17 cellular contexts compared by ENCODE assay signal in the genomic region with DNA sequence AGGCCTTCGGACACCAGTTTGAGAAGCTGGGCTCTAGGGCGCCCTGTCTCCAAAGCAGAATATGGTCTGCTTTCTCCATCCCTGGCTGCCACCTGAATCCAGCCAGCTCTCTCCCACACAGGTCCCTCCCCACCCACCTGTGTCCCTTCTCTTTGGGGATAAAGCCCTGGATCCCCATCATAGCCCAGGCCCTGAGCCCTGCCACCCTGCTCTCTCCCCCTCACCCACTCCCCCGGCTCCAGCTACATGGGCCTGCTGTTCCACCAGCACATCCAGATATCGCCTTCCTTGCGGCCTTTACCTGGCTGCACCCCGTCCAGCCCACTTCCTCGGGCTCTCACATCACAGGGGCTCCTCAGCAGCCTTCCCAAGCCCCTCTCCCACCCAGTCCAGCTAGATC. TPM values are rescaled to one million over a fixed set of nuclear protein-coding genes. Genes with fewer than 3 reads are reported as not detected.
DNase-seq lines count a peak whose midpoint lies in the region; ATAC-seq and TF ChIP-seq lines count a peak whose summit lies in the region.
"Had no signal": no experiment of that assay in that cellular context is flagged by ENCODE, and none has a peak within 500 bp of the region (broad histone marks: within the 10 kb centered on the region; RNA-seq: fewer than 3 reads in every experiment).

No MANE protein-coding gene starts in this region.

- H3K4me1 Mint-ChIP-seq in naive thymus-derived CD8-positive, alpha-beta T cell, result peaks cover 46 to 94% (median 81%) of the 10 kb centered on the region in 4 donors

- H3K27me3 Mint-ChIP-seq in naive thymus-derived CD8-positive, alpha-beta T cell, result no peaks in the 10 kb centered on the region
- H3K27me3 Mint-ChIP-seq: activated CD8-positive, alpha-beta memory T cell treated with anti-CD3 and anti-CD28 coated beads, Interleukin-2, amount 10 ng/mL, durations not matched to agents 7 days and 5 days had no signal

- ATAC-seq in activated naive CD4-positive, alpha-beta T cell treated with anti-CD3 and anti-CD28 coated beads, Interleukin-2, amount 50 U/mL, for 72 hours, result no peak
- no peak for ATAC-seq in naive thymus-derived CD8-positive, alpha-beta T cell
- ATAC-seq in activated CD4-positive, CD25-positive, alpha-beta regulatory T cell treated with anti-CD3 and anti-CD28 coated beads, Interleukin-2, amount 50 U/mL, for 24 hours, result no peak
- ATAC-seq: activated CD8-positive, alpha-beta memory T cell treated with anti-CD3 and anti-CD28 coated beads, Interleukin-2, amount 10 ng/mL, durations not matched to agents 7 days and 5 days had no signal

- intact Hi-C loops in thyroid gland (cut with DNase I), result no loop called here

- H3K4me1 ChIP-seq in adipocyte (ENCODE audit: control insufficient read depth, insufficient read depth, low read length), result peaks cover 69% of the 10 kb centered on the region
- H3K4me1 ChIP-seq in thyroid gland, result peaks cover 78 to 87% of the 10 kb centered on the region in 2 donors

- peak overlapping the region; percentile 7 to 25 for H3K27ac Mint-ChIP-seq in activated naive CD4-positive, alpha-beta T cell treated with anti-CD3 and anti-CD28 coated beads, Interleukin-2, amount 50 U/mL, for 72 hours
- H3K27ac Mint-ChIP-seq in naive thymus-derived CD8-positive, alpha-beta T cell, result peak overlapping the region in 7 of 10 donors; percentile 43 to 89 (median 73)
- H3K27ac Mint-ChIP-seq: activated CD8-positive, alpha-beta memory T cell treated with anti-CD3 and anti-CD28 coated beads, Interleukin-2, amount 10 ng/mL, durations not matched to agents 7 days and 5 days had no signal

- WGBS in thyroid gland, 2 donors, result 83 to 84% methylated on average over 7 of the region's 7 CpGs

- POLR2A ChIA-PET in naive thymus-derived CD8-positive, alpha-beta T cell (lab: Charles Lee), result interaction anchor here (1.0 kb wide), 1 partner anchor 49 kb away, joined by 3 read pairs; no protein-coding TSS in a partner anchor

- peaks cover 5% of the 10 kb centered on the region for H3K36me3 ChIP-seq in adipocyte (ENCODE audit: control insufficient read depth, insufficient read depth, low read length, severe bottlenecking)
- H3K36me3 ChIP-seq in thyroid gland, result no peaks in the 10 kb centered on the region
- H3K36me3 ChIP-seq: uterus had no signal

- DNase-seq in activated naive CD4-positive, alpha-beta T cell treated with anti-CD3 and anti-CD28 coated beads, Interleukin-2, amount 50 U/mL, for 72 hours (ENCODE audit: low spot score in 2 of 2), result no peak
- no peak for DNase-seq in activated naive CD4-positive, alpha-beta T cell treated with Interleukin-2 at 50 U/mL for 16 hours
- DNase-seq in adipocyte (ENCODE audit: low read depth) (no peak), thyroid gland (no peak), iPS-NIHi7 (ENCODE audit: extremely low spot score) (no peak), dermis blood vessel endothelial cell (no peak)
- DNase-seq in naive thymus-derived CD8-positive, alpha-beta T cell, result peak in 1 of 10 donors; percentile 35
- DNase-seq: ACHN; activated CD8-positive, alpha-beta memory T cell treated with anti-CD3 and anti-CD28 coated beads, Interleukin-2, amount 10 ng/mL, durations not matched to agents 7 days and 5 days; KG1; kidney glomerular epithelial cell; NCI-H1417; NCI-H226 had no signal

- H3K9ac ChIP-seq in adipocyte (ENCODE audit: low read length), result peak overlapping the region; percentile 92

- H3K4me3 ChIP-seq in adipocyte (ENCODE audit: low read length) (peak overlapping the region; percentile 14), thyroid gland (replicated peaks in 1 of 3) (no peak overlapping the region)
- H3K4me3 ChIP-seq: uterus had no signal

- H3K9me3 ChIP-seq in adipocyte (ENCODE audit: control insufficient read depth, low read length), result no peaks in the 10 kb centered on the region
- H3K9me3 ChIP-seq in thyroid gland, result no peaks in the 10 kb centered on the region
- H3K9me3 ChIP-seq: uterus had no signal

- peak overlapping the region; percentile 76 to 100 (median 98) for H3K27ac ChIP-seq in thyroid gland

- TF ChIP-seq POLR2A in thyroid gland (IDR thresholded peaks at IDR 0.05), result no peak

- peak overlapping the region in 6 of 10 donors; percentile 20 to 67 (median 34) for H3K4me3 Mint-ChIP-seq in naive thymus-derived CD8-positive, alpha-beta T cell
- H3K4me3 Mint-ChIP-seq: activated CD8-positive, alpha-beta memory T cell treated with anti-CD3 and anti-CD28 coated beads, Interleukin-2, amount 10 ng/mL, durations not matched to agents 7 days and 5 days had no signal

- H3K36me3 Mint-ChIP-seq in activated naive CD4-positive, alpha-beta T cell treated with anti-CD3 and anti-CD28 coated beads, Interleukin-2, amount 50 U/mL, for 72 hours, result no peaks in the 10 kb centered on the region
- H3K36me3 Mint-ChIP-seq in naive thymus-derived CD8-positive, alpha-beta T cell, result peaks cover 0 to 13% (median 0%) of the 10 kb centered on the region in 3 donors

- no peaks in the 10 kb centered on the region for H3K27me3 ChIP-seq in adipocyte (replicated peaks; ENCODE audit: control insufficient read depth, insufficient read depth, low read length)
- no peaks in the 10 kb centered on the region for H3K27me3 ChIP-seq in thyroid gland
- H3K27me3 ChIP-seq: uterus had no signal

- no peak for TF ChIP-seq CTCF in thyroid gland (IDR thresholded peaks at IDR 0.05)

- no peaks in the 10 kb centered on the region for H3K9me3 Mint-ChIP-seq in activated naive CD4-positive, alpha-beta T cell treated with anti-CD3 and anti-CD28 coated beads, Interleukin-2, amount 50 U/mL, for 72 hours
- H3K9me3 Mint-ChIP-seq in naive thymus-derived CD8-positive, alpha-beta T cell, result no peaks in the 10 kb centered on the region

RNA-seq across cellular contexts. Expression of a gene that starts 7.8 kb away (rescaled TPM):
- 100 to 1,000 TPM; 171 to 214 TPM for total RNA-seq in activated naive CD4-positive, alpha-beta T cell treated with anti-CD3 and anti-CD28 coated beads, Interleukin-2, amount 50 U/mL, for 72 hours
- 100 to 1,000 TPM; 202 to 210 TPM for total RNA-seq in naive thymus-derived CD8-positive, alpha-beta T cell
- polyA plus RNA-seq in naive thymus-derived CD8-positive, alpha-beta T cell, result 10 to 100 TPM; 21.5 to 26.9 (median 22.9) TPM
- total RNA-seq in thyroid gland (100 to 1,000 TPM; 166 to 285 (median 190) TPM), dermis blood vessel endothelial cell (37.3 and 45.8 TPM in 2 replicates)

RNA-seq across cellular contexts. Expression of a gene that starts 50.9 kb away (rescaled TPM):
- total RNA-seq in activated naive CD4-positive, alpha-beta T cell treated with anti-CD3 and anti-CD28 coated beads, Interleukin-2, amount 50 U/mL, for 72 hours, result under 1 TPM in 1 of 2 donors, not detected in 1; 0.43 TPM
- total RNA-seq in naive thymus-derived CD8-positive, alpha-beta T cell, result 1 to 10 TPM; 2.3 to 2.6 TPM
- under 1 TPM in 1 of 3 donors, not detected in 2; 0.14 TPM for polyA plus RNA-seq in naive thymus-derived CD8-positive, alpha-beta T cell
- total RNA-seq in thyroid gland, result 1 to 10 TPM in 1 of 4 donors, under 1 TPM in 2, not detected in 1; 0.13 to 3.2 (median 0.68) TPM
- 0.09 and 0.34 TPM in 2 replicates for total RNA-seq in dermis blood vessel endothelial cell

RNA-seq across cellular contexts. Expression of a gene that starts 59.2 kb away (rescaled TPM):
- total RNA-seq in activated naive CD4-positive, alpha-beta T cell treated with anti-CD3 and anti-CD28 coated beads, Interleukin-2, amount 50 U/mL, for 72 hours, result not detected
- not detected for total RNA-seq in naive thymus-derived CD8-positive, alpha-beta T cell
- not detected for polyA plus RNA-seq in naive thymus-derived CD8-positive, alpha-beta T cell
- total RNA-seq in thyroid gland (not detected), dermis blood vessel endothelial cell (not detected in 2 replicates)
- total RNA-seq: activated CD8-positive, alpha-beta memory T cell treated with anti-CD3 and anti-CD28 coated beads, Interleukin-2, amount 10 ng/mL, durations not matched to agents 7 days and 5 days; epithelial cell of proximal tubule; renal cortical epithelial cell; uterus had no signal
